8 cellular contexts compared by ENCODE assay signal in genomic region chr3:8962226-8962861, GRCh38. TPM values are rescaled to one million over a fixed set of nuclear protein-coding genes. Genes with fewer than 3 reads are reported as not detected.
DNase-seq lines count a peak whose midpoint lies in the region; ATAC-seq and TF ChIP-seq lines count a peak whose summit lies in the region.

No MANE protein-coding gene starts in this region.

- in situ Hi-C loops in astrocyte of the spinal cord (cut with HindIII; ENCODE audit: low sequenced_read_pairs), result no loop called here

- POLR2A ChIA-PET in AG04449 (lab: Yijun Ruan, JAX), result no interaction called here

- CTCF ChIA-PET in AG04449 (lab: Yijun Ruan, JAX), result interaction anchor here (1.3 to 3.1 kb wide), 6 partner anchors 24 to 341 kb away, joined by 3 to 15 read pairs (median 7); partner anchors contain the start of gene OXTR

- TF ChIP-seq CTCF in AG04449 (IDR thresholded peaks at IDR 0.05; ENCODE audit: insufficient read depth, low read length, missing control alignments) (no peak), astrocyte of the spinal cord (IDR thresholded peaks at IDR 0.05; ENCODE audit: low read depth, low read length) (no peak)

- peak overlapping the region; percentile 87 for H3K4me3 ChIP-seq in AG04449 (ENCODE audit: low read depth, low read length)
- peak overlapping the region; percentile 91 for H3K4me3 ChIP-seq in astrocyte of the spinal cord (ENCODE audit: low read depth, low read length)
- H3K4me3 ChIP-seq in mononuclear cell (ENCODE audit: low read length), result peak overlapping the region; percentile 75

- DNase-seq in AG04449 (ENCODE audit: low read depth, low spot score) (no peak), astrocyte of the spinal cord (ENCODE audit: low read depth, low spot score) (no peak), HuH-7.5 (ENCODE audit: low spot score) (no peak)
- no peak for DNase-seq in stimulated activated CD4-positive, alpha-beta T cell treated with anti-CD3 and anti-CD28 coated beads, Interleukin-12 subunit alpha, Interleukin-12 subunit beta, amount 100 ng/mL, for 4 hours

- no peaks in the 10 kb centered on the region for H3K27me3 ChIP-seq in mononuclear cell (ENCODE audit: insufficient read depth, low read length)

- H3K9me3 ChIP-seq in mononuclear cell (ENCODE audit: low read depth, low read length), result no peaks in the 10 kb centered on the region

- ATAC-seq in HG03354 (IDR thresholded peaks at IDR 0.05; ENCODE audit: poor library complexity, severe bottlenecking, unreplicated experiment) (peak; percentile 12), GM19328 (IDR thresholded peaks at IDR 0.05; ENCODE audit: unreplicated experiment) (no peak)
- no peak for ATAC-seq in activated CD4-positive, CD25-positive, alpha-beta regulatory T cell treated with anti-CD3 and anti-CD28 coated beads, Interleukin-2, amount 50 U/mL, for 24 hours

- H3K4me1 ChIP-seq in mononuclear cell (ENCODE audit: insufficient read depth, low read length), result peaks cover 28% of the 10 kb centered on the region

RNA-seq across cellular contexts. Expression of gene RAD18, which starts 0.9 kb away (rescaled TPM):
- 25.4 TPM for total RNA-seq in mononuclear cell
